13 cellular contexts compared by ENCODE assay signal in genomic region chr13:110070046-110070445, GRCh38.
DNase-seq lines count a peak whose midpoint lies in the region; ATAC-seq, FAIRE-seq and TF ChIP-seq lines count a peak whose summit lies in the region.
"Had no signal": no experiment of that assay in that cellular context is flagged by ENCODE, and none has a peak within 500 bp of the region (broad histone marks: within the 10 kb centered on the region; RNA-seq: fewer than 3 reads in every experiment).

No MANE protein-coding gene starts in this region.

- H3K27ac ChIP-seq in HepG2 (ENCODE audit: extremely low read length, insufficient read depth, low read length) (no peak overlapping the region), right lobe of liver (no peak overlapping the region), neural progenitor cell (no peak overlapping the region)
- no peak overlapping the region for H3K27ac ChIP-seq in CD8-positive, alpha-beta memory T cell (ENCODE audit: low read depth, low read length)
- H3K27ac ChIP-seq: Peyer's patch had no signal

- H3K9ac ChIP-seq in HepG2 (ENCODE audit: insufficient read depth, low read depth, low read length) (no peak overlapping the region), neural progenitor cell (no peak overlapping the region)

- DNase-seq in HepG2 (ENCODE audit: low spot score) (no peak), right lobe of liver (no peak), astrocyte of the hippocampus (ENCODE audit: low read depth, low spot score) (peak; percentile 25), neural progenitor cell (ENCODE audit: low spot score) (peak; percentile 79), NCI-H345 treated with DMSO at 0.1 percent for 48 hours (lab: John Stamatoyannopoulos, UW; ENCODE audit: unreplicated experiment) (no peak), ureter (ENCODE audit: low spot score) (no peak)
- no peak for DNase-seq in CD8-positive, alpha-beta memory T cell
- DNase-seq: C1 segment of cervical spinal cord, NCI-H146, Peyer's patch, SHP77 treated with DMSO at 0.1 percent for 48 hours had no signal

- intact Hi-C loops in HepG2 (cut with micrococcal nuclease; ENCODE audit: unreplicated experiment) = no loop called here
- intact Hi-C loops in right lobe of liver (cut with DNase I) = no loop called here

- TF ChIP-seq POLR2A in HepG2 (IDR thresholded peaks at IDR 0.05; ENCODE audit: insufficient read depth in 1 of 2, low read depth in 2 of 2, low read length in 2 of 2) = no peak
- no peak for TF ChIP-seq POLR2A in right lobe of liver (IDR thresholded peaks at IDR 0.05)

- H3K4me1 Mint-ChIP-seq in neural progenitor cell = peaks cover 15% of the 10 kb centered on the region
- H3K4me1 Mint-ChIP-seq in CD8-positive, alpha-beta memory T cell = no peaks in the 10 kb centered on the region

- 8% methylated on average over 4 of the region's 4 CpGs for WGBS in HepG2 (ENCODE audit: low lambda C conversion rate)
- WGBS in right lobe of liver (ENCODE audit: insufficient coverage, low coverage, low lambda C conversion rate, missing lambda C conversion rate) = 51% methylated on average over 3 of the region's 4 CpGs

- no peak for ATAC-seq in HepG2
- no peak for ATAC-seq in right lobe of liver
- no peak for ATAC-seq in GM19467 (IDR thresholded peaks at IDR 0.05; ENCODE audit: unreplicated experiment)
- ATAC-seq: K562 had no signal

- no peak for TF ChIP-seq RAD21 in HepG2 (CRISPR knock-in tag; IDR thresholded peaks at IDR 0.05)

- no peak for FAIRE-seq in HepG2 (lab: Jason Lieb, UNC)
- FAIRE-seq: K562 had no signal

- H3K4me3 Mint-ChIP-seq in neural progenitor cell = no peak overlapping the region
- no peak overlapping the region for H3K4me3 Mint-ChIP-seq in CD8-positive, alpha-beta memory T cell

- peaks cover 1% of the 10 kb centered on the region for H3K36me3 Mint-ChIP-seq in neural progenitor cell
- H3K36me3 Mint-ChIP-seq in CD8-positive, alpha-beta memory T cell = no peaks in the 10 kb centered on the region

- peaks cover 8% of the 10 kb centered on the region for H3K9me3 Mint-ChIP-seq in neural progenitor cell
- H3K9me3 Mint-ChIP-seq in CD8-positive, alpha-beta memory T cell = peaks cover 0 to 4% (median 2%) of the 10 kb centered on the region in 5 donors

- peaks cover 14% of the 10 kb centered on the region for H3F3A ChIP-seq in neural progenitor cell (ENCODE audit: low read depth)

- H3K9me3 ChIP-seq in HepG2 (ENCODE audit: low read length) (no peaks in the 10 kb centered on the region), right lobe of liver (no peaks in the 10 kb centered on the region), neural progenitor cell (ENCODE audit: low read depth) (no peaks in the 10 kb centered on the region)
- no peaks in the 10 kb centered on the region for H3K9me3 ChIP-seq in CD8-positive, alpha-beta memory T cell (ENCODE audit: low read length)
- H3K9me3 ChIP-seq: Peyer's patch had no signal

- H3K27me3 ChIP-seq in HepG2 (ENCODE audit: control insufficient read depth in 1 of 2, insufficient read depth in 2 of 2, low read length in 2 of 2) (peaks cover 1 to 14% of the 10 kb centered on the region in 2 experiments; a peak in 2 of 5 replicates), right lobe of liver (no peaks in the 10 kb centered on the region), neural progenitor cell (no peaks in the 10 kb centered on the region)
- no peaks in the 10 kb centered on the region for H3K27me3 ChIP-seq in CD8-positive, alpha-beta memory T cell (ENCODE audit: insufficient read depth, low read length, poor library complexity, severe bottlenecking)
- H3K27me3 ChIP-seq: Peyer's patch had no signal

- H4K20me1 ChIP-seq in HepG2 (ENCODE audit: insufficient read depth, low read length) = no peaks in the 10 kb centered on the region
- no peaks in the 10 kb centered on the region for H4K20me1 ChIP-seq in neural progenitor cell (ENCODE audit: low read depth)

- no peak overlapping the region for H3K4me3 ChIP-seq in HepG2 (replicated peaks in 1 of 3; ENCODE audit: insufficient read depth in 1 of 3, low read depth in 2 of 3, low read length in 3 of 3)
- H3K4me3 ChIP-seq in right lobe of liver = no peak overlapping the region
- H3K4me3 ChIP-seq in neural progenitor cell = peak overlapping the region; percentile 10
- H3K4me3 ChIP-seq in CD8-positive, alpha-beta memory T cell (ENCODE audit: low read length) = no peak overlapping the region
- H3K4me3 ChIP-seq: K562, Peyer's patch had no signal

- H3K79me2 ChIP-seq in HepG2 (ENCODE audit: insufficient read depth, low read length) (no peaks in the 10 kb centered on the region), neural progenitor cell (ENCODE audit: low read depth) (no peaks in the 10 kb centered on the region)

- CTCF ChIA-PET in HepG2 (lab: Yijun Ruan, JAX; ENCODE audit: low intra/inter-chr PET ratio, low total read pairs) = no interaction called here
- CTCF ChIA-PET in CD8-positive, alpha-beta memory T cell (lab: Charles Lee) = no interaction called here

- H3K4me2 ChIP-seq in HepG2 (ENCODE audit: low read depth, low read length) (no peak overlapping the region), neural progenitor cell (peak overlapping the region; percentile 53)

- H3K4me1 ChIP-seq in HepG2 (ENCODE audit: insufficient read depth, low read length) (no peaks in the 10 kb centered on the region), right lobe of liver (no peaks in the 10 kb centered on the region), neural progenitor cell (peaks cover 29% of the 10 kb centered on the region)
- H3K4me1 ChIP-seq in CD8-positive, alpha-beta memory T cell (ENCODE audit: insufficient read depth, low read length) = no peaks in the 10 kb centered on the region
- H3K4me1 ChIP-seq: Peyer's patch had no signal

- H2AFZ ChIP-seq in HepG2 (ENCODE audit: low read length) = no peak overlapping the region
- peak overlapping the region; percentile 51 for H2AFZ ChIP-seq in neural progenitor cell (replicated peaks)

- in situ Hi-C loops in HepG2 (cut with HindIII; ENCODE audit: extremely low pct_ligation_motif_present, low pct_unique_long_range_greater_than_20kb) = no loop called here

- H3K36me3 ChIP-seq in HepG2 (replicated peaks in 1 of 2; ENCODE audit: control insufficient read depth in 1 of 2, insufficient read depth in 2 of 2, low read length in 2 of 2) (no peaks in the 10 kb centered on the region), right lobe of liver (no peaks in the 10 kb centered on the region), neural progenitor cell (no peaks in the 10 kb centered on the region)
- H3K36me3 ChIP-seq in CD8-positive, alpha-beta memory T cell (ENCODE audit: insufficient read depth, low read length) = no peaks in the 10 kb centered on the region
- H3K36me3 ChIP-seq: Peyer's patch had no signal

- TF ChIP-seq EP300 in HepG2 (IDR thresholded peaks at IDR 0.05; ENCODE audit: low read depth in 2 of 2, low read length in 2 of 2) = no peak
- no peak for TF ChIP-seq EP300 in HepG2 (CRISPR knock-in tag; IDR thresholded peaks at IDR 0.05; ENCODE audit: borderline replicate concordance)

- no peak for TF ChIP-seq CTCF in HepG2 (CRISPR knock-in tag; IDR thresholded peaks at IDR 0.05)
- TF ChIP-seq CTCF in right lobe of liver (IDR thresholded peaks at IDR 0.05) = no peak
- peak; percentile 25 for TF ChIP-seq CTCF in neural progenitor cell (IDR thresholded peaks at IDR 0.05)

- no TSS peak for BruUV-seq in HepG2 (replicated peaks; lab: Mats Ljungman, UMichigan)

- no peak overlapping the region for H3K27ac Mint-ChIP-seq in neural progenitor cell
- no peak overlapping the region for H3K27ac Mint-ChIP-seq in CD8-positive, alpha-beta memory T cell

- H3K27me3 Mint-ChIP-seq in neural progenitor cell (ENCODE audit: insufficient read depth, low read depth) = peaks cover 6% of the 10 kb centered on the region
- peaks cover 0 to 4% of the 10 kb centered on the region in 2 donors for H3K27me3 Mint-ChIP-seq in CD8-positive, alpha-beta memory T cell

- POLR2A ChIA-PET in HepG2 (lab: Yijun Ruan, JAX) = no interaction called here
- POLR2A ChIA-PET in CD8-positive, alpha-beta memory T cell (lab: Charles Lee) = no interaction called here

TF ChIP-seq in HepG2, 621 proteins besides CTCF, POLR2A, EP300 and RAD21:
- no peak for TF ChIP-seq MTA3 (CRISPR knock-in tag; IDR thresholded peaks at IDR 0.05)
- TF ChIP-seq HNRNPK (IDR thresholded peaks at IDR 0.05; ENCODE audit: low read depth, low read length, poor library complexity, severe bottlenecking) = peak; percentile 33
- TF ChIP-seq SRSF1 (optimal IDR thresholded peaks at IDR 0.05; ENCODE audit: low read depth, low read length) = no peak

Comparison
In these comparisons a context has a peak if more than half of its experiments do, and no peak if none do; other contexts are left out.
1. DNase-seq: peak in astrocyte of the hippocampus (single experiment) and neural progenitor cell (single experiment); none in HepG2 (single experiment), right lobe of liver (0 of 3), NCI-H345 treated with DMSO at 0.1 percent for 48 hours (single experiment), CD8-positive, alpha-beta memory T cell (0 of 5) and ureter (single experiment).